Comparison of ENCODE assay signal across 24 cellular contexts in genomic region chr18:39489426-39489825, GRCh38.
"Had no signal": no experiment of that assay in that cellular context is flagged by ENCODE, and none has a peak within 500 bp of the region (broad histone marks: within the 10 kb centered on the region; RNA-seq: fewer than 3 reads in every experiment).

No MANE protein-coding gene starts in this region.

- H3K4me3 ChIP-seq: esophagus squamous epithelium, gastrocnemius medialis, left ventricle myocardium inferior, lower lobe of right lung, neural progenitor cell, ovary, right atrium auricular region, sigmoid colon, skin epidermis, testis, tibial nerve had no signal

- H3K27me3 Mint-ChIP-seq: effector memory CD8-positive, alpha-beta T cell; memory B cell; stimulated activated naive B cell treated with anti-CD40 and anti-IgM and Interleukin-4, amounts not matched to agents 10 μg/mL and 1 μg/mL and 100 μg/mL, for 72 hours; stimulated activated naive CD8-positive, alpha-beta T cell treated with anti-CD3 and anti-CD28 coated beads, Interleukin-15, amount 100 ng/mL, for 72 hours had no signal

- H3K36me3 Mint-ChIP-seq: immature natural killer cell; memory B cell; mesothelial cell of epicardium; neural progenitor cell; stimulated activated naive B cell treated with anti-CD40 and anti-IgM and Interleukin-4, amounts not matched to agents 10 μg/mL and 1 μg/mL and 100 μg/mL, for 72 hours had no signal

- DNase-seq: cortex of kidney; effector memory CD8-positive, alpha-beta T cell; esophagus squamous epithelium; gastrocnemius medialis; immature natural killer cell; kidney; left cardiac atrium; left ventricle myocardium inferior; lower lobe of right lung; natural killer cell; nucleus accumbens; ovary; sigmoid colon; stimulated activated CD4-positive, alpha-beta T cell treated with anti-CD3 and anti-CD28 coated beads, Interleukin-2, amount 100 ng/mL, for 24 hours; stimulated activated CD4-positive, alpha-beta T cell treated with anti-CD3 and anti-CD28 coated beads, Interleukin-4, amount 100 ng/mL, for 4 hours; stimulated activated naive B cell treated with anti-CD40 and anti-IgM and Interleukin-4, amounts not matched to agents 10 μg/mL and 1 μg/mL and 100 μg/mL, for 72 hours; stimulated activated naive CD8-positive, alpha-beta T cell treated with anti-CD3 and anti-CD28 coated beads, Interleukin-15, amount 100 ng/mL, for 72 hours; testis had no signal

- H3K9me3 ChIP-seq: esophagus squamous epithelium, gastrocnemius medialis, lower lobe of right lung, ovary, sigmoid colon, testis, tibial nerve had no signal

- H3K9ac ChIP-seq: neural progenitor cell had no signal

- H3K4me3 Mint-ChIP-seq: effector memory CD8-positive, alpha-beta T cell; immature natural killer cell; memory B cell; mesothelial cell of epicardium; natural killer cell; neural progenitor cell; stimulated activated naive B cell treated with anti-CD40 and anti-IgM and Interleukin-4, amounts not matched to agents 10 μg/mL and 1 μg/mL and 100 μg/mL, for 72 hours; stimulated activated naive CD8-positive, alpha-beta T cell treated with anti-CD3 and anti-CD28 coated beads, Interleukin-15, amount 100 ng/mL, for 72 hours had no signal

- H3K4me1 Mint-ChIP-seq: immature natural killer cell; memory B cell; natural killer cell; stimulated activated naive B cell treated with anti-CD40 and anti-IgM and Interleukin-4, amounts not matched to agents 10 μg/mL and 1 μg/mL and 100 μg/mL, for 72 hours; stimulated activated naive CD8-positive, alpha-beta T cell treated with anti-CD3 and anti-CD28 coated beads, Interleukin-15, amount 100 ng/mL, for 72 hours had no signal

- H3K27ac ChIP-seq: esophagus squamous epithelium, gastrocnemius medialis, left ventricle myocardium inferior, lower lobe of right lung, neural progenitor cell, ovary, right atrium auricular region, sigmoid colon, skin epidermis, testis, tibial nerve had no signal

- H3K4me1 ChIP-seq: esophagus squamous epithelium, gastrocnemius medialis, left ventricle myocardium inferior, lower lobe of right lung, neural progenitor cell, right atrium auricular region, sigmoid colon, testis, tibial nerve had no signal

- H3K36me3 ChIP-seq: esophagus squamous epithelium, gastrocnemius medialis, left ventricle myocardium inferior, lower lobe of right lung, neural progenitor cell, ovary, right atrium auricular region, sigmoid colon, tibial nerve had no signal

- H3K27ac Mint-ChIP-seq: effector memory CD8-positive, alpha-beta T cell; immature natural killer cell; memory B cell; mesothelial cell of epicardium; natural killer cell; stimulated activated naive B cell treated with anti-CD40 and anti-IgM and Interleukin-4, amounts not matched to agents 10 μg/mL and 1 μg/mL and 100 μg/mL, for 72 hours had no signal

- H3K27me3 ChIP-seq: esophagus squamous epithelium, gastrocnemius medialis, neural progenitor cell, ovary, right atrium auricular region, sigmoid colon, testis, tibial nerve had no signal

- FAIRE-seq: kidney had no signal

- H3K9me3 Mint-ChIP-seq: mesothelial cell of epicardium had no signal
